In the genomic region with DNA sequence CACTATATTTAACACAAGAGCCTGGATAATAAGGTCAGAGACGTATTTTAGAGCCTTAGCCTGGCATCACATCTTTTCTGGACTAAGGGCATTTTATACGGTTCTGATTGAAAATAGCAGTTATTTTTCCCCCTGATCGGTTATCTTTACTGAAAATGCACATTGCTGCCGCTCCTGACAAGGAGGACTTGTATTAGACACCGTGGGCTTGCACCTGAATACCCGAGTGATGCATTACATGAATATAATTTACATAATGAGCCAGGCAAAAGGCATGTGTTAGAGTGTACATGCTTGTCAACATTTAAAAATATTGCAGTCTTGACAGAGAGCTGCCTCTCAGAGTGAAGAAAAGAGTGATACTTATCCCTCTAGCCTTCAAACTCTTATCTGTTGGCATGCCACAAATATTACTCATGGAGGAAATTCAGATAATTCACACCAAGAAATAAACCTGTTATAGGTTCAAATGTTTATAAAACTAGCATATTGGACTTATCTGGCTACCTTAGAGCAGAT, we compare ENCODE assay signal across 33 cellular contexts.
"Had no signal": no experiment of that assay in that cellular context is flagged by ENCODE, and none has a peak within 500 bp of the region (broad histone marks: within the 10 kb centered on the region; RNA-seq: fewer than 3 reads in every experiment).

No MANE protein-coding gene starts in this region.

- ATAC-seq: activated CD4-positive, CD25-positive, alpha-beta regulatory T cell treated with anti-CD3 and anti-CD28 coated beads, Interleukin-2, amount 50 U/mL, for 24 hours; activated CD8-positive, alpha-beta T cell treated with anti-CD3 and anti-CD28 coated beads for 36 hours; activated naive CD8-positive, alpha-beta T cell treated with anti-CD3 and anti-CD28 coated beads, Interleukin-2, amount 50 U/mL, for 24 hours; activated T-cell treated with anti-CD3 and anti-CD28 coated beads, Interleukin-2, amount 50 U/mL, for 4 hours; activated T-helper 17 cell treated with anti-CD3 and anti-CD28 coated beads, Interleukin-2, amount 50 U/mL, for 72 hours; esophagus mucosa; foreskin keratinocyte; gastrocnemius medialis; heart left ventricle; T-helper 17 cell had no signal

- H3K4me1 ChIP-seq: ascending aorta, breast epithelium, colonic mucosa, gastrocnemius medialis, heart left ventricle had no signal

- H3K9me3 ChIP-seq: adrenal gland, ascending aorta, breast epithelium, colonic mucosa, gastrocnemius medialis, heart left ventricle had no signal

- DNase-seq: activated B cell treated with CpG ODN at 0.5 μM for 24 hours; activated CD4-positive, alpha-beta T cell treated with anti-CD3 and anti-CD28 coated beads for 48 hours; activated CD4-positive, alpha-beta T cell treated with anti-CD3 and anti-CD28 coated beads, Interleukin-2, amount 50 U/mL, for 1 hour; activated CD4-positive, alpha-beta T cell treated with anti-CD3 and anti-CD28 coated beads, Interleukin-2, amount 50 U/mL, for 48 hours; activated CD8-positive, alpha-beta memory T cell treated with anti-CD3 and anti-CD28 coated beads for 24 hours; activated CD8-positive, alpha-beta T cell treated with anti-CD3 and anti-CD28 coated beads for 36 hours; activated effector memory CD4-positive, alpha-beta T cell treated with Interleukin-2 at 50 U/mL for 16 hours; activated gamma-delta T cell treated with Interleukin-2 at 50 U/mL for 16 hours; activated naive CD4-positive, alpha-beta T cell treated with Interleukin-2 at 50 U/mL for 16 hours; activated naive CD8-positive, alpha-beta T cell treated with anti-CD3 and anti-CD28 coated beads for 36 hours; activated naive CD8-positive, alpha-beta T cell treated with anti-CD3 and anti-CD28 coated beads, Interleukin-2, amount 50 U/mL, for 24 hours; activated T-cell treated with anti-CD3 and anti-CD28 coated beads, Interleukin-2, amount 50 U/mL, for 4 hours; adrenal gland; central memory CD4-positive, alpha-beta T cell; cerebellar nuclear complex; colonic mucosa; dorsolateral prefrontal cortex; effector memory CD4-positive, alpha-beta T cell; endodermal cell; foreskin keratinocyte; gastrocnemius medialis; glutamatergic neuron; heart left ventricle; T-helper 1 cell; T-helper 17 cell; T1000; WERI-Rb-1 had no signal

- H3K27me3 ChIP-seq: adrenal gland, ascending aorta, breast epithelium, cardiac muscle cell, colonic mucosa, foreskin keratinocyte, gastrocnemius medialis, heart left ventricle had no signal

- H3K4me3 ChIP-seq: adrenal gland, ascending aorta, breast epithelium, cardiac muscle cell, colonic mucosa, dorsolateral prefrontal cortex, gastrocnemius medialis, heart left ventricle had no signal

- H3K36me3 ChIP-seq: adrenal gland, ascending aorta, breast epithelium, cardiac muscle cell, colonic mucosa, gastrocnemius medialis, heart left ventricle, WERI-Rb-1 had no signal

- H3K27ac ChIP-seq: adrenal gland, ascending aorta, breast epithelium, cardiac muscle cell, colonic mucosa, dorsolateral prefrontal cortex, foreskin keratinocyte, gastrocnemius medialis, heart left ventricle, WERI-Rb-1 had no signal
